Comparison of ENCODE assay signal across 16 cellular contexts in genomic region chr3:64122476-64122875, GRCh38.
"Had no signal": no experiment of that assay in that cellular context is flagged by ENCODE, and none has a peak within 500 bp of the region (broad histone marks: within the 10 kb centered on the region; RNA-seq: fewer than 3 reads in every experiment).

No MANE protein-coding gene starts in this region.

- H3K9me3 ChIP-seq: mucosa of descending colon, testis, upper lobe of right lung had no signal

- DNase-seq: activated CD4-positive, alpha-beta T cell treated with anti-CD3 and anti-CD28 coated beads, Interleukin-2, amount 50 U/mL, for 1 hour; activated CD4-positive, CD25-positive, alpha-beta regulatory T cell treated with anti-CD3 and anti-CD28 coated beads, Interleukin-2, amount 50 U/mL, for 72 hours; activated CD8-positive, alpha-beta memory T cell treated with anti-CD3 and anti-CD28 coated beads for 24 hours; activated gamma-delta T cell; foreskin keratinocyte; glutamatergic neuron; mesenchymal stem cell; mucosa of descending colon; naive B cell; small intestine; stimulated activated CD4-positive, alpha-beta T cell treated with anti-CD3 and anti-CD28 coated beads, Interleukin-15, amount 100 ng/mL, for 24 hours; stimulated activated CD4-positive, alpha-beta T cell treated with anti-CD3 and anti-CD28 coated beads, Interleukin-2, amount 100 ng/mL, for 48 hours; stomach; testis; upper lobe of right lung had no signal

- FAIRE-seq: keratinocyte, small intestine had no signal

- H3K36me3 ChIP-seq: upper lobe of right lung had no signal

- H3K4me3 ChIP-seq: mucosa of descending colon, stomach, testis, upper lobe of right lung had no signal

- H3K4me1 ChIP-seq: upper lobe of right lung had no signal

- ATAC-seq: foreskin keratinocyte, mucosa of descending colon had no signal

- H3K27ac ChIP-seq: foreskin keratinocyte, testis, upper lobe of right lung had no signal
